Comparison of ENCODE assay signal across 28 cellular contexts in the genomic region with DNA sequence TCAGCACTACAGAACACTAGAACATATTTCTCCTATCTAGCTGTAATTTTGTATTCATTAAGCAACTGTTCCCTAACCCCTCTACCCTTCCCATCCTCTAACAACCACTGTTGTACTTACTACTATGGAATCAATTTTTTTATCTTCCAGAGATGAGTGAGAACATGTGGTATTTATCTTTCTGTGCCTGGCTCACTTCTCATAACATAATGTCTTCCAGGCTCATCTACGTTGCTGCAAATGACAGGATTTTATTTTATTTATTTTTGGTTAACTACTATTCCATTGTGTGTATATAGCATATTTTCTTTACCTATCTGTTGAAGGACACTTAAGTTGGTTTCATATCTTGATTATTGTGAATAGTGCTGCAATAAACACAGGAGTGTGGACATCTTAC.
"Had no signal": no experiment of that assay in that cellular context is flagged by ENCODE, and none has a peak within 500 bp of the region (broad histone marks: within the 10 kb centered on the region; RNA-seq: fewer than 3 reads in every experiment).

No MANE protein-coding gene starts in this region.

- DNase-seq: stimulated activated CD4-positive, alpha-beta T cell treated with anti-CD3 and anti-CD28 coated beads, Interleukin-2, amount 100 ng/mL, for 48 hours; stimulated activated CD4-positive, alpha-beta T cell treated with anti-CD3 and anti-CD28 coated beads, Interleukin-4, amount 100 ng/mL, for 1 hour; stimulated activated CD4-positive, alpha-beta T cell treated with anti-CD3 and anti-CD28 coated beads, Interleukin-4, amount 100 ng/mL, for 24 hours; stimulated activated CD4-positive, alpha-beta T cell treated with anti-CD3 and anti-CD28 coated beads, Interleukin-4, amount 100 ng/mL, for 4 hours; stimulated activated CD8-positive, alpha-beta memory T cell treated with anti-CD3 and anti-CD28 coated beads, Interleukin-4, amount 100 ng/mL, for 48 hours; stimulated activated naive B cell treated with anti-CD40 and anti-IgM and Interleukin-4, amounts not matched to agents 10 μg/mL and 1 μg/mL and 100 μg/mL, for 72 hours; stimulated activated naive CD4-positive, alpha-beta T cell; stimulated activated naive CD4-positive, alpha-beta T cell treated with Interleukin-2 at 50 U/mL for 16 hours; stimulated activated naive CD8-positive, alpha-beta T cell treated with anti-CD3 and anti-CD28 coated beads, Interleukin-15, amount 100 ng/mL, for 72 hours; stimulated activated naive CD8-positive, alpha-beta T cell treated with anti-CD3 and anti-CD28 coated beads, Interleukin-15, Interleukin-2, amounts not matched to agents 100 U/mL and 50 U/mL, for 24 hours; stomach; substantia nigra; testis; thyroid gland; tibial artery; transverse colon; trophoblast cell; upper lobe of left lung; upper lobe of right lung; uterus had no signal

- H3K4me3 ChIP-seq: stomach, suprapubic skin, testis, thoracic aorta, thyroid gland, tibial artery, tibial nerve, transverse colon, upper lobe of left lung, upper lobe of right lung, uterus, vagina had no signal

- H3K27me3 ChIP-seq: stomach, suprapubic skin, testis, thyroid gland, tibial artery, tibial nerve, transverse colon, upper lobe of left lung, upper lobe of right lung, uterus, vagina had no signal

- H3K4me1 ChIP-seq: stomach, suprapubic skin, testis, thyroid gland, tibial artery, tibial nerve, transverse colon, upper lobe of left lung, upper lobe of right lung, uterus, vagina had no signal

- H3K9me3 ChIP-seq: suprapubic skin, testis, thyroid gland, vagina had no signal

- H3K4me1 Mint-ChIP-seq: stimulated activated effector memory CD8-positive, alpha-beta T cell treated with anti-CD3 and anti-CD28 coated beads, Interleukin-12 subunit alpha, Interleukin-12 subunit beta, amount 100 ng/mL, for 72 hours; stimulated activated memory B cell treated with anti-CD40 and anti-IgM and Interleukin-4, amounts not matched to agents 10 μg/mL and 1 μg/mL and 100 μg/mL, for 72 hours; stimulated activated naive B cell treated with anti-CD40 and anti-IgM and Interleukin-4, amounts not matched to agents 10 μg/mL and 1 μg/mL and 100 μg/mL, for 72 hours; stimulated activated naive CD8-positive, alpha-beta T cell treated with anti-CD3 and anti-CD28 coated beads, Interleukin-15, amount 100 ng/mL, for 72 hours had no signal

- H3K27ac Mint-ChIP-seq: stimulated activated effector memory CD8-positive, alpha-beta T cell treated with anti-CD3 and anti-CD28 coated beads, Interleukin-12 subunit alpha, Interleukin-12 subunit beta, amount 100 ng/mL, for 72 hours; stimulated activated memory B cell treated with anti-CD40 and anti-IgM and Interleukin-4, amounts not matched to agents 10 μg/mL and 1 μg/mL and 100 μg/mL, for 72 hours; stimulated activated naive B cell treated with anti-CD40 and anti-IgM and Interleukin-4, amounts not matched to agents 10 μg/mL and 1 μg/mL and 100 μg/mL, for 72 hours; stimulated activated naive CD8-positive, alpha-beta T cell treated with anti-CD3 and anti-CD28 coated beads, Interleukin-15, amount 100 ng/mL, for 72 hours; stimulated activated naive CD8-positive, alpha-beta T cell treated with anti-CD3 and anti-CD28 coated beads, Interleukin-15, Interleukin-2, amounts not matched to agents 100 ng/mL and 50 ng/mL, for 24 hours; type B pancreatic cell had no signal

- H3K36me3 ChIP-seq: stomach, suprapubic skin, thoracic aorta, thyroid gland, tibial artery, tibial nerve, transverse colon, upper lobe of left lung, upper lobe of right lung, uterus, vagina had no signal

- H3K36me3 Mint-ChIP-seq: stimulated activated effector memory CD8-positive, alpha-beta T cell treated with anti-CD3 and anti-CD28 coated beads, Interleukin-12 subunit alpha, Interleukin-12 subunit beta, amount 100 ng/mL, for 72 hours; stimulated activated memory B cell treated with anti-CD40 and anti-IgM and Interleukin-4, amounts not matched to agents 10 μg/mL and 1 μg/mL and 100 μg/mL, for 72 hours; type B pancreatic cell had no signal

- H3K27ac ChIP-seq: stomach, suprapubic skin, testis, thoracic aorta, thyroid gland, tibial artery, tibial nerve, transverse colon, upper lobe of left lung, upper lobe of right lung, uterus, vagina had no signal

- H3K27me3 Mint-ChIP-seq: stimulated activated memory B cell treated with anti-CD40 and anti-IgM and Interleukin-4, amounts not matched to agents 10 μg/mL and 1 μg/mL and 100 μg/mL, for 72 hours; stimulated activated naive B cell treated with anti-CD40 and anti-IgM and Interleukin-4, amounts not matched to agents 10 μg/mL and 1 μg/mL and 100 μg/mL, for 72 hours; stimulated activated naive CD8-positive, alpha-beta T cell treated with anti-CD3 and anti-CD28 coated beads, Interleukin-15, amount 100 ng/mL, for 72 hours; stimulated activated naive CD8-positive, alpha-beta T cell treated with anti-CD3 and anti-CD28 coated beads, Interleukin-15, Interleukin-2, amounts not matched to agents 100 ng/mL and 50 ng/mL, for 24 hours; type B pancreatic cell had no signal

- H3K4me3 Mint-ChIP-seq: stimulated activated effector memory CD8-positive, alpha-beta T cell treated with anti-CD3 and anti-CD28 coated beads, Interleukin-12 subunit alpha, Interleukin-12 subunit beta, amount 100 ng/mL, for 72 hours; stimulated activated memory B cell treated with anti-CD40 and anti-IgM and Interleukin-4, amounts not matched to agents 10 μg/mL and 1 μg/mL and 100 μg/mL, for 72 hours; stimulated activated naive B cell treated with anti-CD40 and anti-IgM and Interleukin-4, amounts not matched to agents 10 μg/mL and 1 μg/mL and 100 μg/mL, for 72 hours; stimulated activated naive CD8-positive, alpha-beta T cell treated with anti-CD3 and anti-CD28 coated beads, Interleukin-15, amount 100 ng/mL, for 72 hours; stimulated activated naive CD8-positive, alpha-beta T cell treated with anti-CD3 and anti-CD28 coated beads, Interleukin-15, Interleukin-2, amounts not matched to agents 100 ng/mL and 50 ng/mL, for 24 hours; type B pancreatic cell had no signal

- ATAC-seq: stimulated activated effector memory CD8-positive, alpha-beta T cell treated with anti-CD3 and anti-CD28 coated beads, Interleukin-12 subunit alpha, Interleukin-12 subunit beta, amount 100 ng/mL, for 72 hours; stimulated activated memory B cell treated with anti-CD40 and anti-IgM and Interleukin-4, amounts not matched to agents 10 μg/mL and 1 μg/mL and 100 μg/mL, for 72 hours; stimulated activated naive B cell treated with anti-CD40 and anti-IgM and Interleukin-4, amounts not matched to agents 10 μg/mL and 1 μg/mL and 100 μg/mL, for 72 hours; stimulated activated naive CD8-positive, alpha-beta T cell treated with anti-CD3 and anti-CD28 coated beads, Interleukin-15, amount 100 ng/mL, for 72 hours; stimulated activated naive CD8-positive, alpha-beta T cell treated with anti-CD3 and anti-CD28 coated beads, Interleukin-15, Interleukin-2, amounts not matched to agents 100 U/mL and 50 U/mL, for 24 hours; upper lobe of right lung had no signal
